10 cellular contexts compared by ENCODE assay signal in the genomic region with DNA sequence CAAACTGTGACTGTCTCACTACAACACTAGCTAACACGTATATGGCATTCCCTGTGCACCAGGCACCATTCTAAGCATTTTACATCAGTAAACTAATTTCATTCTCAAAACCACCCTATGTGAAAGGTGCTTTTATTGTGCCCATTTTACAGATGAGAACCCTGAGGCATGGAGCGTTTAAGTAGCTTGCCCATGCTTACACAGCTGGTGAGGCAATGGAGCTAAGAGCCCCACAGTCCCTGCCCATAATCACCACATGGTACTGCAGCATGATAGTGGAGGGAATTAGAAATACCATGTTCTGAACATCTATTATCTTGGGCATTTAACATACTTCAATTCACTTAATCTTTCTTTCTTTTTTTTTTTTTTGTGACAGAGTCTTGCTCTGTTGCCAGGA. TPM values are rescaled to one million over a fixed set of nuclear protein-coding genes. Genes with fewer than 3 reads are reported as not detected.
"Had no signal": no experiment of that assay in that cellular context is flagged by ENCODE, and none has a peak within 500 bp of the region (broad histone marks: within the 10 kb centered on the region; RNA-seq: fewer than 3 reads in every experiment).

No MANE protein-coding gene starts in this region.

- FAIRE-seq: H54, HTR-8/SVneo had no signal

- DNase-seq: GM23248, GOT3, H9, HCEC 1CT, HFFc6, KG1 had no signal

- H3K27ac Mint-ChIP-seq: HFFc6, IgD-negative memory B cell had no signal

- H3K9ac ChIP-seq: GM23248 had no signal

- H3K4me3 ChIP-seq: GM23248 had no signal

- H3K4me1 Mint-ChIP-seq: H9, IgD-negative memory B cell had no signal

- H2AFZ ChIP-seq: GM23248 had no signal

- H3K27ac ChIP-seq: GM23248 had no signal

- H3K9me3 Mint-ChIP-seq: H9, HFFc6, IgD-negative memory B cell had no signal

- H3K4me3 Mint-ChIP-seq: H9, HFFc6, IgD-negative memory B cell had no signal

RNA-seq across cellular contexts. Expression of a gene that starts 31.1 kb away (rescaled TPM):
- total RNA-seq: GM23248, HFFc6, HT-29 had no signal
- polyA plus RNA-seq: GM23248 had no signal

RNA-seq across cellular contexts. Expression of a gene that starts 34.0 kb away (rescaled TPM):
- total RNA-seq: GM23248, HFFc6 had no signal
- polyA plus RNA-seq: GM23248, IgD-negative memory B cell had no signal
